Comparison of ENCODE assay signal across 10 cellular contexts in the genomic region with DNA sequence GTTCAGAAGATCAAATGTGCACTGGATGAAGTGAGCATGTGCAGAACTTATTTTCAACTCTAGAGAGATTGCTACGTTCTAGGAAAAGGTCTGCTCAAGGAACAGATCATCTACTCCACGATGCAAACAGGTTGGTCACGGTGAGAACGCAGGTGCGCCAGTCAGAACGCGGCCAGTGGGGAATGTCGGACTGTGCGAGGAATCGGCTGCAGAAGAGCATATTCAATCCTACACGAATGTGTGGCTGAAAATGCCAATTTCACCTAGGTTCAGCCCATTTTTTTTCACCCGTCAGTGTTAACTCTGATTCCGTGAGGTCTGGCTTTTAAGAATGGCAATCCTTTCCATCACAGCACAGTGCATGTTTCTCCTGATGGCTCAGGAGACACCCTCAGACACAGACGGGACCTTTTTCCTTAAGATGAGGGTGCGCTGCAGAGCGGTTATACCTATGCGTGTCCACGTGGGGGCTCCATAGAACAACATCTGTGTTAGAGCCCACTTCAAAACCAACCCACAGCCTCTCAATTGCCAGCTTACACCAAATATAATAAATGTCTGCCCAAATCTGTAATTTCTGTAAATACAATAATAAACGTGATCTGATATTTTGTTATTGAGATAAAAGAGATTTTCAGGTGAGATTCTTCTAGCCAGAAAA.
DNase-seq lines count a peak whose midpoint lies in the region; ATAC-seq and TF ChIP-seq lines count a peak whose summit lies in the region.
"Had no signal": no experiment of that assay in that cellular context is flagged by ENCODE, and none has a peak within 500 bp of the region (broad histone marks: within the 10 kb centered on the region; RNA-seq: fewer than 3 reads in every experiment).

No MANE protein-coding gene starts in this region.

- H3K23ac ChIP-seq in neuronal stem cell (ENCODE audit: low read depth, low read length, poor library complexity): no peak overlapping the region

- H3K4me3 ChIP-seq in BJ (ENCODE audit: low read depth, low read length): no peak overlapping the region
- no peak overlapping the region for H3K4me3 ChIP-seq in neuronal stem cell (ENCODE audit: low read length in 2 of 2)
- no peak overlapping the region for H3K4me3 ChIP-seq in CD4-positive, alpha-beta memory T cell (ENCODE audit: low read length in 2 of 2)
- H3K4me3 ChIP-seq: skin epidermis had no signal

- DNase-seq in BJ (ENCODE audit: low read depth): no peak
- peak; percentile 12 for DNase-seq in NCI-H226
- peak; percentile 32 for DNase-seq in activated CD4-positive, alpha-beta memory T cell treated with anti-CD3 and anti-CD28 coated beads, Interleukin-2, amount 10 ng/mL, durations not matched to agents 7 days and 5 days
- peak; percentile 27 for DNase-seq in fibroblast of the conjunctiva (ENCODE audit: low read depth)
- DNase-seq in neuronal stem cell (ENCODE audit: low spot score): peak; percentile 53
- DNase-seq in CD4-positive, alpha-beta memory T cell: no peak

- H2AK5ac ChIP-seq in neuronal stem cell (ENCODE audit: low read depth, low read length): no peak overlapping the region

- no peaks in the 10 kb centered on the region for H3K27me3 Mint-ChIP-seq in activated CD4-positive, alpha-beta memory T cell treated with anti-CD3 and anti-CD28 coated beads, Interleukin-2, amount 10 ng/mL, durations not matched to agents 7 days and 5 days
- no peaks in the 10 kb centered on the region for H3K27me3 Mint-ChIP-seq in CD4-positive, alpha-beta memory T cell

- H3K9me3 ChIP-seq in neuronal stem cell (replicated peaks in 1 of 2; ENCODE audit: control insufficient read depth in 2 of 2, insufficient read depth in 1 of 2, low read depth in 1 of 2, low read length in 2 of 2): no peaks in the 10 kb centered on the region
- no peaks in the 10 kb centered on the region for H3K9me3 ChIP-seq in CD4-positive, alpha-beta memory T cell (ENCODE audit: control insufficient read depth in 1 of 2, low read length in 2 of 2)

- H2BK5ac ChIP-seq in neuronal stem cell (ENCODE audit: low read length): no peak overlapping the region

- H3K9ac ChIP-seq in neuronal stem cell (ENCODE audit: low read depth, low read length, poor library complexity): no peak overlapping the region

- ATAC-seq in GM18858 (IDR thresholded peaks at IDR 0.05; ENCODE audit: unreplicated experiment): peak; percentile 79
- peak; percentile 89 for ATAC-seq in HG03159 (IDR thresholded peaks at IDR 0.05; ENCODE audit: unreplicated experiment)

- no peak overlapping the region for H4K91ac ChIP-seq in neuronal stem cell (ENCODE audit: low read depth, low read length, poor library complexity)

- H4K8ac ChIP-seq in neuronal stem cell (ENCODE audit: low read depth, low read length): no peak overlapping the region

- H3K4me2 ChIP-seq in neuronal stem cell (ENCODE audit: insufficient read depth, low read length, poor library complexity, severe bottlenecking): no peak overlapping the region

- no peak overlapping the region for H2BK15ac ChIP-seq in neuronal stem cell (ENCODE audit: low read length)

- peaks cover 0 to 1% of the 10 kb centered on the region in 2 donors for H3K4me1 ChIP-seq in neuronal stem cell (ENCODE audit: control insufficient read depth in 2 of 2, insufficient read depth in 1 of 2, low read depth in 1 of 2, low read length in 2 of 2)
- H3K4me1 ChIP-seq in CD4-positive, alpha-beta memory T cell (ENCODE audit: insufficient read depth, low read length): no peaks in the 10 kb centered on the region

- H3K27ac ChIP-seq in neuronal stem cell (replicated peaks; ENCODE audit: low read length): no peak overlapping the region
- no peak overlapping the region for H3K27ac ChIP-seq in CD4-positive, alpha-beta memory T cell (ENCODE audit: low read depth, low read length)
- H3K27ac ChIP-seq: skin epidermis had no signal

- H3K18ac ChIP-seq in neuronal stem cell (ENCODE audit: low read length): peak overlapping the region; percentile 44

- CTCF ChIA-PET in BJ (lab: Yijun Ruan, JAX): interaction anchor here (0.7 to 2.4 kb wide), 11 partner anchors 11 to 1006 kb away, joined by 3 to 7 read pairs (median 3); no protein-coding TSS in a partner anchor
- CTCF ChIA-PET in activated CD4-positive, alpha-beta memory T cell treated with anti-CD3 and anti-CD28 coated beads, Interleukin-2, amount 10 ng/mL, durations not matched to agents 7 days and 5 days (lab: Charles Lee): no interaction called here
- CTCF ChIA-PET in CD4-positive, alpha-beta memory T cell (lab: Charles Lee; ENCODE audit: partially characterized antibody): no interaction called here

- WGBS in neuronal stem cell (ENCODE audit: extremely low coverage in 2 of 2, insufficient read length in 2 of 2, insufficient replicate concordance in 1 of 2), 2 donors: no CpG with 5 or more reads among the region's 19 CpGs

- H3K9me3 Mint-ChIP-seq in activated CD4-positive, alpha-beta memory T cell treated with anti-CD3 and anti-CD28 coated beads, Interleukin-2, amount 10 ng/mL, durations not matched to agents 7 days and 5 days: no peaks in the 10 kb centered on the region
- peaks cover 0 to 4% (median 2%) of the 10 kb centered on the region in 8 donors for H3K9me3 Mint-ChIP-seq in CD4-positive, alpha-beta memory T cell

- H3K27ac Mint-ChIP-seq in activated CD4-positive, alpha-beta memory T cell treated with anti-CD3 and anti-CD28 coated beads, Interleukin-2, amount 10 ng/mL, durations not matched to agents 7 days and 5 days: no peak overlapping the region
- H3K27ac Mint-ChIP-seq in CD4-positive, alpha-beta memory T cell: no peak overlapping the region
- H3K27ac Mint-ChIP-seq: IgD-negative memory B cell had no signal

- H3K4me1 Mint-ChIP-seq in activated CD4-positive, alpha-beta memory T cell treated with anti-CD3 and anti-CD28 coated beads, Interleukin-2, amount 10 ng/mL, durations not matched to agents 7 days and 5 days: no peaks in the 10 kb centered on the region
- peaks cover 0 to 1% (median under 1%) of the 10 kb centered on the region in 4 donors for H3K4me1 Mint-ChIP-seq in CD4-positive, alpha-beta memory T cell
- H3K4me1 Mint-ChIP-seq: IgD-negative memory B cell had no signal

- no peak overlapping the region for H2AFZ ChIP-seq in neuronal stem cell (ENCODE audit: low read length)

- no peak overlapping the region for H2BK120ac ChIP-seq in neuronal stem cell (ENCODE audit: low read depth, low read length)

- H3K27me3 ChIP-seq in BJ (ENCODE audit: control insufficient read depth, insufficient read depth, low read length) (no peaks in the 10 kb centered on the region), neuronal stem cell (ENCODE audit: control insufficient read depth in 3 of 3, insufficient read depth in 3 of 3, low read depth in 1 of 3, low read length in 3 of 3) (peaks cover 0 to 3% (median 0%) of the 10 kb centered on the region in 3 experiments)
- H3K27me3 ChIP-seq in CD4-positive, alpha-beta memory T cell (ENCODE audit: insufficient read depth, low read length): no peaks in the 10 kb centered on the region

- H2BK12ac ChIP-seq in neuronal stem cell (ENCODE audit: low read length): no peak overlapping the region

- no peak overlapping the region for H3K4ac ChIP-seq in neuronal stem cell (ENCODE audit: low read length)

- no peak overlapping the region for H3K14ac ChIP-seq in neuronal stem cell (ENCODE audit: low read length)

- no peaks in the 10 kb centered on the region for H3K36me3 Mint-ChIP-seq in activated CD4-positive, alpha-beta memory T cell treated with anti-CD3 and anti-CD28 coated beads, Interleukin-2, amount 10 ng/mL, durations not matched to agents 7 days and 5 days (ENCODE audit: low read depth)
- peaks cover 0 to 1% of the 10 kb centered on the region in 2 donors for H3K36me3 Mint-ChIP-seq in CD4-positive, alpha-beta memory T cell
- H3K36me3 Mint-ChIP-seq: IgD-negative memory B cell had no signal

- intact Hi-C loops in CD4-positive, alpha-beta memory T cell (cut with micrococcal nuclease): no loop called here

- H3K4me3 Mint-ChIP-seq in activated CD4-positive, alpha-beta memory T cell treated with anti-CD3 and anti-CD28 coated beads, Interleukin-2, amount 10 ng/mL, durations not matched to agents 7 days and 5 days: no peak overlapping the region
- H3K4me3 Mint-ChIP-seq in CD4-positive, alpha-beta memory T cell: no peak overlapping the region
- H3K4me3 Mint-ChIP-seq: IgD-negative memory B cell had no signal

- H3K36me3 ChIP-seq in BJ (ENCODE audit: control insufficient read depth, insufficient read depth, low read length) (no peaks in the 10 kb centered on the region), neuronal stem cell (replicated peaks in 1 of 2; ENCODE audit: control insufficient read depth in 2 of 2, insufficient read depth in 2 of 2, low read length in 2 of 2) (no peaks in the 10 kb centered on the region)
- no peaks in the 10 kb centered on the region for H3K36me3 ChIP-seq in CD4-positive, alpha-beta memory T cell (ENCODE audit: insufficient read depth, low read length)

- peak; percentile 78 for TF ChIP-seq CTCF in BJ (IDR thresholded peaks at IDR 0.05; ENCODE audit: insufficient read depth, low read depth, low read length)

- POLR2A ChIA-PET in BJ (lab: Charles Lee): interaction anchor here (0.5 to 0.6 kb wide), 2 partner anchors 347 to 1297 kb away, joined by 3 to 4 read pairs; no protein-coding TSS in a partner anchor
- POLR2A ChIA-PET in activated CD4-positive, alpha-beta memory T cell treated with anti-CD3 and anti-CD28 coated beads, Interleukin-2, amount 10 ng/mL, durations not matched to agents 7 days and 5 days (lab: Charles Lee): no interaction called here
- POLR2A ChIA-PET in CD4-positive, alpha-beta memory T cell (lab: Charles Lee; ENCODE audit: partially characterized antibody): no interaction called here

- H3K79me1 ChIP-seq in neuronal stem cell (ENCODE audit: low read depth, low read length): no peaks in the 10 kb centered on the region

Comparison
In these comparisons a context has a peak if more than half of its experiments do, and no peak if none do; other contexts are left out.
1. DNase-seq: peak in NCI-H226 (single experiment), activated CD4-positive, alpha-beta memory T cell treated with anti-CD3 and anti-CD28 coated beads, Interleukin-2, amount 10 ng/mL, durations not matched to agents 7 days and 5 days (single experiment), fibroblast of the conjunctiva (single experiment) and neuronal stem cell (single experiment); none in BJ (single experiment) and CD4-positive, alpha-beta memory T cell (0 of 5).